ENCODE assay signal across 8 cellular contexts in genomic region chr16:74666425-74667214, GRCh38. TPM values are rescaled to one million over a fixed set of nuclear protein-coding genes. Genes with fewer than 3 reads are reported as not detected.
A peak's percentile ranks its signal among the peaks of the same experiment; 100 is the strongest.
DNase-seq lines count a peak whose midpoint lies in the region; ATAC-seq and TF ChIP-seq lines count a peak whose summit lies in the region.

A gene with protein sequence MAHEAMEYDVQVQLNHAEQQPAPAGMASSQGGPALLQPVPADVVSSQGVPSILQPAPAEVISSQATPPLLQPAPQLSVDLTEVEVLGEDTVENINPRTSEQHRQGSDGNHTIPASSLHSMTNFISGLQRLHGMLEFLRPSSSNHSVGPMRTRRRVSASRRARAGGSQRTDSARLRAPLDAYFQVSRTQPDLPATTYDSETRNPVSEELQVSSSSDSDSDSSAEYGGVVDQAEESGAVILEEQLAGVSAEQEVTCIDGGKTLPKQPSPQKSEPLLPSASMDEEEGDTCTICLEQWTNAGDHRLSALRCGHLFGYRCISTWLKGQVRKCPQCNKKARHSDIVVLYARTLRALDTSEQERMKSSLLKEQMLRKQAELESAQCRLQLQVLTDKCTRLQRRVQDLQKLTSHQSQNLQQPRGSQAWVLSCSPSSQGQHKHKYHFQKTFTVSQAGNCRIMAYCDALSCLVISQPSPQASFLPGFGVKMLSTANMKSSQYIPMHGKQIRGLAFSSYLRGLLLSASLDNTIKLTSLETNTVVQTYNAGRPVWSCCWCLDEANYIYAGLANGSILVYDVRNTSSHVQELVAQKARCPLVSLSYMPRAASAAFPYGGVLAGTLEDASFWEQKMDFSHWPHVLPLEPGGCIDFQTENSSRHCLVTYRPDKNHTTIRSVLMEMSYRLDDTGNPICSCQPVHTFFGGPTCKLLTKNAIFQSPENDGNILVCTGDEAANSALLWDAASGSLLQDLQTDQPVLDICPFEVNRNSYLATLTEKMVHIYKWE (minus strand): TSS chr16:74666877. CDS start chr16:74661449, 5,428 bp downstream.

- no peaks in the 10 kb centered on the region for H3K27me3 ChIP-seq in BLaER1 treated with 17β-estradiol and CSF1 and Interleukin-3, amounts not matched to agents 10 nM and 100 nM
- H3K27me3 ChIP-seq in left lung = no peaks in the 10 kb centered on the region

- H3K4me2 ChIP-seq in BLaER1 treated with 17β-estradiol and CSF1 and Interleukin-3, amounts not matched to agents 10 nM and 100 nM = peak within 1 kb of the TSS; percentile 82 to 91 (median 89)

- peaks cover 36 to 53% (median 43%) of the 10 kb centered on the region in 11 experiments for H3K36me3 ChIP-seq in BLaER1 treated with 17β-estradiol and CSF1 and Interleukin-3, amounts not matched to agents 10 nM and 100 nM
- H3K36me3 ChIP-seq in left lung = peaks cover 0 to 34% of the 10 kb centered on the region in 2 donors

- intact Hi-C loops in left lung (cut with DNase I) = no loop called here

- no peak for TF ChIP-seq CTCF in left lung (IDR thresholded peaks at IDR 0.05)

- peaks cover 34 to 52% (median 45%) of the 10 kb centered on the region in 10 experiments for H3K4me1 ChIP-seq in BLaER1 treated with 17β-estradiol and CSF1 and Interleukin-3, amounts not matched to agents 10 nM and 100 nM
- H3K4me1 ChIP-seq in left lung = peaks cover 0 to 10% of the 10 kb centered on the region in 2 donors

- DNase-seq in NCI-H748 (lab: John Stamatoyannopoulos, UW; ENCODE audit: unreplicated experiment) (peak; percentile 98), dermis blood vessel endothelial cell (peak; percentile 99), left lung (peak; percentile 93 to 98)
- peak; percentile 93 for DNase-seq in activated CD4-positive, alpha-beta T cell treated with anti-CD3 and anti-CD28 coated beads, Interleukin-2, amount 50 U/mL, for 1 hour
- peak; percentile 89 to 90 for DNase-seq in stimulated activated CD4-positive, alpha-beta T cell treated with anti-CD3 and anti-CD28 coated beads, Interleukin-2, amount 100 ng/mL, for 48 hours

- ATAC-seq in GM19351 (IDR thresholded peaks at IDR 0.05; ENCODE audit: unreplicated experiment) (peak; percentile 100), HG03521 (IDR thresholded peaks at IDR 0.05; ENCODE audit: unreplicated experiment) (peak; percentile 100), left lung (peak; percentile 100)

- H4K20me1 ChIP-seq in BLaER1 treated with 17β-estradiol and CSF1 and Interleukin-3, amounts not matched to agents 10 nM and 100 nM = peaks cover 5 to 50% (median 39%) of the 10 kb centered on the region in 11 experiments; a peak in 18 of 22 replicates

- H3K9ac ChIP-seq in BLaER1 treated with 17β-estradiol and CSF1 and Interleukin-3, amounts not matched to agents 10 nM and 100 nM = peak within 1 kb of the TSS; percentile 93 to 99 (median 95)

- peaks cover 0 to 21% (median 7%) of the 10 kb centered on the region in 11 experiments; a peak in 12 of 22 replicates for H3K9me3 ChIP-seq in BLaER1 treated with 17β-estradiol and CSF1 and Interleukin-3, amounts not matched to agents 10 nM and 100 nM (replicated peaks in 1 of 11)
- H3K9me3 ChIP-seq in left lung = no peaks in the 10 kb centered on the region

- peak within 1 kb of the TSS; percentile 83 to 100 (median 97) for H3K4me3 ChIP-seq in BLaER1 treated with 17β-estradiol and CSF1 and Interleukin-3, amounts not matched to agents 10 nM and 100 nM
- peak within 1 kb of the TSS; percentile 80 to 99 for H3K4me3 ChIP-seq in left lung

- H3K27ac ChIP-seq in BLaER1 treated with 17β-estradiol and CSF1 and Interleukin-3, amounts not matched to agents 10 nM and 100 nM = peak within 1 kb of the TSS; percentile 70 to 98 (median 95)
- peak within 1 kb of the TSS; percentile 53 to 80 for H3K27ac ChIP-seq in left lung

RNA-seq across cellular contexts. Expression of the gene that starts here (rescaled TPM):
- total RNA-seq in dermis blood vessel endothelial cell (19.4 and 32.3 TPM in 2 replicates), left lung (10 to 100 TPM; 20.7 to 26.8 TPM)

Comparison
In these comparisons a context has a peak if more than half of its experiments do, and no peak if none do; other contexts are left out.
1. Peak in every context shown above with its lines: DNase-seq, ATAC-seq, H3K4me3 ChIP-seq and H3K27ac ChIP-seq.